In genomic region chrX:66110112-66110511, GRCh38 we compare ENCODE assay signal across 8 cellular contexts. TPM values are rescaled to one million over a fixed set of nuclear protein-coding genes. Genes with fewer than 3 reads are reported as not detected.
DNase-seq lines count a peak whose midpoint lies in the region; ATAC-seq and TF ChIP-seq lines count a peak whose summit lies in the region.

No MANE protein-coding gene starts in this region.

- H3K27ac Mint-ChIP-seq in activated CD4-positive, alpha-beta memory T cell treated with anti-CD3 and anti-CD28 coated beads for 36 hours = no peak overlapping the region
- no peak overlapping the region for H3K27ac Mint-ChIP-seq in activated CD4-positive, alpha-beta memory T cell treated with anti-CD3 and anti-CD28 coated beads, Interleukin-2, amount 10 ng/mL, durations not matched to agents 7 days and 5 days
- H3K27ac Mint-ChIP-seq in effector memory CD8-positive, alpha-beta T cell = no peak overlapping the region
- no peak overlapping the region for H3K27ac Mint-ChIP-seq in osteocyte (ENCODE audit: unreplicated experiment)
- H3K27ac Mint-ChIP-seq in stimulated activated memory B cell treated with anti-CD40 and anti-IgM and Interleukin-4, amounts not matched to agents 10 μg/mL and 1 μg/mL and 100 μg/mL, for 72 hours = no peak overlapping the region

- no peaks in the 10 kb centered on the region for H3K9me3 Mint-ChIP-seq in activated CD4-positive, alpha-beta memory T cell treated with anti-CD3 and anti-CD28 coated beads for 36 hours
- H3K9me3 Mint-ChIP-seq in activated CD4-positive, alpha-beta memory T cell treated with anti-CD3 and anti-CD28 coated beads, Interleukin-2, amount 10 ng/mL, durations not matched to agents 7 days and 5 days = no peaks in the 10 kb centered on the region
- no peaks in the 10 kb centered on the region for H3K9me3 Mint-ChIP-seq in effector memory CD8-positive, alpha-beta T cell
- H3K9me3 Mint-ChIP-seq in osteocyte (ENCODE audit: unreplicated experiment) = peaks cover 23% of the 10 kb centered on the region
- peaks cover 4% of the 10 kb centered on the region for H3K9me3 Mint-ChIP-seq in stimulated activated memory B cell treated with anti-CD40 and anti-IgM and Interleukin-4, amounts not matched to agents 10 μg/mL and 1 μg/mL and 100 μg/mL, for 72 hours

- no peak overlapping the region for H3K4me3 Mint-ChIP-seq in activated CD4-positive, alpha-beta memory T cell treated with anti-CD3 and anti-CD28 coated beads for 36 hours
- H3K4me3 Mint-ChIP-seq in activated CD4-positive, alpha-beta memory T cell treated with anti-CD3 and anti-CD28 coated beads, Interleukin-2, amount 10 ng/mL, durations not matched to agents 7 days and 5 days = no peak overlapping the region
- no peak overlapping the region for H3K4me3 Mint-ChIP-seq in effector memory CD8-positive, alpha-beta T cell
- H3K4me3 Mint-ChIP-seq in osteocyte (ENCODE audit: unreplicated experiment) = no peak overlapping the region
- H3K4me3 Mint-ChIP-seq in stimulated activated memory B cell treated with anti-CD40 and anti-IgM and Interleukin-4, amounts not matched to agents 10 μg/mL and 1 μg/mL and 100 μg/mL, for 72 hours = no peak overlapping the region

- no peaks in the 10 kb centered on the region for H3K36me3 Mint-ChIP-seq in activated CD4-positive, alpha-beta memory T cell treated with anti-CD3 and anti-CD28 coated beads for 36 hours
- peaks cover 7% of the 10 kb centered on the region for H3K36me3 Mint-ChIP-seq in activated CD4-positive, alpha-beta memory T cell treated with anti-CD3 and anti-CD28 coated beads, Interleukin-2, amount 10 ng/mL, durations not matched to agents 7 days and 5 days (ENCODE audit: low read depth)
- H3K36me3 Mint-ChIP-seq in effector memory CD8-positive, alpha-beta T cell (ENCODE audit: insufficient read depth) = no peaks in the 10 kb centered on the region
- no peaks in the 10 kb centered on the region for H3K36me3 Mint-ChIP-seq in osteocyte (ENCODE audit: unreplicated experiment)
- no peaks in the 10 kb centered on the region for H3K36me3 Mint-ChIP-seq in stimulated activated memory B cell treated with anti-CD40 and anti-IgM and Interleukin-4, amounts not matched to agents 10 μg/mL and 1 μg/mL and 100 μg/mL, for 72 hours

- POLR2A ChIA-PET in activated CD4-positive, alpha-beta memory T cell treated with anti-CD3 and anti-CD28 coated beads for 36 hours (lab: Charles Lee) = no interaction called here
- POLR2A ChIA-PET in activated CD4-positive, alpha-beta memory T cell treated with anti-CD3 and anti-CD28 coated beads, Interleukin-2, amount 10 ng/mL, durations not matched to agents 7 days and 5 days (lab: Charles Lee) = interaction anchor here (1.1 kb wide), 1 partner anchor 387 kb away, joined by 3 read pairs; no protein-coding TSS in a partner anchor

- DNase-seq in activated CD4-positive, alpha-beta memory T cell treated with anti-CD3 and anti-CD28 coated beads for 36 hours = peak; percentile 9
- no peak for DNase-seq in activated CD4-positive, alpha-beta memory T cell treated with anti-CD3 and anti-CD28 coated beads, Interleukin-2, amount 10 ng/mL, durations not matched to agents 7 days and 5 days
- DNase-seq in MV-4-11 (lab: John Stamatoyannopoulos, UW) (peak; percentile 61), osteocyte (ENCODE audit: extremely low spot score, unreplicated experiment) (no peak), Right ventricle myocardium superior (no peak)
- DNase-seq in effector memory CD8-positive, alpha-beta T cell = peak in 2 of 3 experiments; percentile 0 to 1

- no peaks in the 10 kb centered on the region for H3K4me1 Mint-ChIP-seq in activated CD4-positive, alpha-beta memory T cell treated with anti-CD3 and anti-CD28 coated beads for 36 hours (ENCODE audit: low read depth)
- H3K4me1 Mint-ChIP-seq in activated CD4-positive, alpha-beta memory T cell treated with anti-CD3 and anti-CD28 coated beads, Interleukin-2, amount 10 ng/mL, durations not matched to agents 7 days and 5 days = peaks cover 6% of the 10 kb centered on the region
- H3K4me1 Mint-ChIP-seq in effector memory CD8-positive, alpha-beta T cell (ENCODE audit: low read depth in 2 of 2) = peaks cover 0 to 1% of the 10 kb centered on the region in 2 donors
- H3K4me1 Mint-ChIP-seq in osteocyte (ENCODE audit: unreplicated experiment) = no peaks in the 10 kb centered on the region
- H3K4me1 Mint-ChIP-seq in stimulated activated memory B cell treated with anti-CD40 and anti-IgM and Interleukin-4, amounts not matched to agents 10 μg/mL and 1 μg/mL and 100 μg/mL, for 72 hours = no peaks in the 10 kb centered on the region

- CTCF ChIA-PET in activated CD4-positive, alpha-beta memory T cell treated with anti-CD3 and anti-CD28 coated beads for 36 hours (lab: Charles Lee) = interaction anchor here (0.6 to 2.9 kb wide), 9 partner anchors 17 to 528 kb away, joined by 3 to 18 read pairs (median 4); no protein-coding TSS in a partner anchor
- CTCF ChIA-PET in activated CD4-positive, alpha-beta memory T cell treated with anti-CD3 and anti-CD28 coated beads, Interleukin-2, amount 10 ng/mL, durations not matched to agents 7 days and 5 days (lab: Charles Lee) = interaction anchor here (1.4 kb wide), 1 partner anchor 64 kb away, joined by 5 read pairs; no protein-coding TSS in a partner anchor

- no peaks in the 10 kb centered on the region for H3K27me3 Mint-ChIP-seq in activated CD4-positive, alpha-beta memory T cell treated with anti-CD3 and anti-CD28 coated beads for 36 hours
- peaks cover 2% of the 10 kb centered on the region for H3K27me3 Mint-ChIP-seq in activated CD4-positive, alpha-beta memory T cell treated with anti-CD3 and anti-CD28 coated beads, Interleukin-2, amount 10 ng/mL, durations not matched to agents 7 days and 5 days
- no peaks in the 10 kb centered on the region for H3K27me3 Mint-ChIP-seq in effector memory CD8-positive, alpha-beta T cell
- no peaks in the 10 kb centered on the region for H3K27me3 Mint-ChIP-seq in osteocyte (ENCODE audit: unreplicated experiment)
- H3K27me3 Mint-ChIP-seq in stimulated activated memory B cell treated with anti-CD40 and anti-IgM and Interleukin-4, amounts not matched to agents 10 μg/mL and 1 μg/mL and 100 μg/mL, for 72 hours = no peaks in the 10 kb centered on the region

- intact Hi-C loops in activated CD4-positive, alpha-beta memory T cell treated with anti-CD3 and anti-CD28 coated beads for 36 hours (cut with micrococcal nuclease) = loop anchor here (1.0 kb wide), 2 partner anchors 79 to 528 kb away; no protein-coding TSS in a partner anchor
- intact Hi-C loops in Right ventricle myocardium superior (cut with DNase I) = no loop called here

- TF ChIP-seq CTCF in osteocyte (IDR thresholded peaks at IDR 0.05) = peak; percentile 21

- no peak for ATAC-seq in effector memory CD8-positive, alpha-beta T cell (replicated peaks)
- no peak for ATAC-seq in HG03469 (IDR thresholded peaks at IDR 0.05; ENCODE audit: unreplicated experiment)
- no peak for ATAC-seq in stimulated activated memory B cell treated with anti-CD40 and anti-IgM and Interleukin-4, amounts not matched to agents 10 μg/mL and 1 μg/mL and 100 μg/mL, for 72 hours
- ATAC-seq in Right ventricle myocardium superior (ENCODE audit: poor library complexity) = no peak

RNA-seq across cellular contexts. Expression of gene HEPH, which starts 53.9 kb away (rescaled TPM):
- not detected for total RNA-seq in activated CD4-positive, alpha-beta memory T cell treated with anti-CD3 and anti-CD28 coated beads for 36 hours
- not detected for total RNA-seq in activated CD4-positive, alpha-beta memory T cell treated with anti-CD3 and anti-CD28 coated beads, Interleukin-2, amount 10 ng/mL, durations not matched to agents 7 days and 5 days
- total RNA-seq in osteocyte (6.3 and 7.6 TPM in 2 replicates), Right ventricle myocardium superior (8.8 TPM)

Comparison
In these comparisons a context has a peak if more than half of its experiments do, and no peak if none do; other contexts are left out.
1. DNase-seq: peak in activated CD4-positive, alpha-beta memory T cell treated with anti-CD3 and anti-CD28 coated beads for 36 hours (single experiment), MV-4-11 (single experiment) and effector memory CD8-positive, alpha-beta T cell (2 of 3); none in activated CD4-positive, alpha-beta memory T cell treated with anti-CD3 and anti-CD28 coated beads, Interleukin-2, amount 10 ng/mL, durations not matched to agents 7 days and 5 days (single experiment), osteocyte (single experiment) and Right ventricle myocardium superior (single experiment).